19 cellular contexts compared by ENCODE assay signal in genomic region chr22:32828150-32828549, GRCh38. TPM values are rescaled to one million over a fixed set of nuclear protein-coding genes. Genes with fewer than 3 reads are reported as not detected.
DNase-seq lines count a peak whose midpoint lies in the region; ATAC-seq and TF ChIP-seq lines count a peak whose summit lies in the region.
"Had no signal": no experiment of that assay in that cellular context is flagged by ENCODE, and none has a peak within 500 bp of the region (broad histone marks: within the 10 kb centered on the region; RNA-seq: fewer than 3 reads in every experiment).

No MANE protein-coding gene starts in this region.

- 14% methylated on average over 1 of the region's 2 CpGs for WGBS in esophagus muscularis mucosa
- 54 to 77% (median 61%) methylated on average over 2 of the region's 2 CpGs for WGBS in ovary, 3 donors

- H3K36me3 ChIP-seq in left ventricle myocardium inferior (peaks cover 34% of the 10 kb centered on the region), esophagus muscularis mucosa (peaks cover 0 to 50% (median 14%) of the 10 kb centered on the region in 4 donors), parathyroid adenoma (ENCODE audit: control insufficient read depth, insufficient read depth, low read length) (no peaks in the 10 kb centered on the region), ovary (no peaks in the 10 kb centered on the region)

- intact Hi-C loops in left ventricle myocardium inferior (cut with micrococcal nuclease), result no loop called here
- intact Hi-C loops in left ventricle myocardium superior (cut with micrococcal nuclease), result no loop called here
- intact Hi-C loops in esophagus muscularis mucosa (cut with DNase I), result no loop called here
- intact Hi-C loops in ovary (cut with DNase I), result no loop called here

- DNase-seq in left ventricle myocardium inferior (no peak), left ventricle myocardium superior (no peak), esophagus muscularis mucosa (ENCODE audit: extremely low spot score) (no peak), ovary (no peak), HuH-7 (ENCODE audit: low spot score) (no peak), T-helper 1 cell (no peak)
- no peak for DNase-seq in activated CD4-positive, alpha-beta T cell treated with anti-CD3 and anti-CD28 coated beads for 1 hour
- DNase-seq: activated naive CD8-positive, alpha-beta T cell treated with anti-CD3 and anti-CD28 coated beads, Interleukin-2, amount 10 ng/mL, durations not matched to agents 7 days and 5 days; COR-L47; dermis blood vessel endothelial cell; GF-D8; GOT3; NCI-H1105; NCI-H345; OCI-M1; stimulated activated CD4-positive, alpha-beta T cell treated with anti-CD3 and anti-CD28 coated beads, Interleukin-4, amount 100 ng/mL, for 1 hour; SW 1271 had no signal

- H2AFZ ChIP-seq in parathyroid adenoma, result no peak overlapping the region

- no peak overlapping the region for H3K9ac ChIP-seq in parathyroid adenoma

- H3K27me3 ChIP-seq in left ventricle myocardium inferior (ENCODE audit: low read depth) (no peaks in the 10 kb centered on the region), esophagus muscularis mucosa (no peaks in the 10 kb centered on the region), parathyroid adenoma (ENCODE audit: control insufficient read depth, insufficient read depth, low read length) (no peaks in the 10 kb centered on the region), ovary (no peaks in the 10 kb centered on the region)

- H3K9me3 ChIP-seq in left ventricle myocardium inferior (replicated peaks), result no peaks in the 10 kb centered on the region
- no peaks in the 10 kb centered on the region for H3K9me3 ChIP-seq in esophagus muscularis mucosa
- H3K9me3 ChIP-seq in parathyroid adenoma (ENCODE audit: control insufficient read depth, low read length), result no peaks in the 10 kb centered on the region
- no peaks in the 10 kb centered on the region for H3K9me3 ChIP-seq in ovary

- H3K4me3 ChIP-seq in left ventricle myocardium inferior (no peak overlapping the region), esophagus muscularis mucosa (no peak overlapping the region), parathyroid adenoma (ENCODE audit: low read depth, low read length) (no peak overlapping the region), ovary (no peak overlapping the region)

- H3K79me2 ChIP-seq in parathyroid adenoma, result peaks cover 5% of the 10 kb centered on the region

- H3K27ac ChIP-seq in left ventricle myocardium inferior (replicated peaks), result peak overlapping the region; percentile 86
- H3K27ac ChIP-seq in esophagus muscularis mucosa (replicated peaks in 1 of 4), result peak overlapping the region; percentile 73 to 85 (median 82)
- H3K27ac ChIP-seq in parathyroid adenoma, result peak overlapping the region; percentile 12
- no peak overlapping the region for H3K27ac ChIP-seq in ovary

- TF ChIP-seq CTCF in left ventricle myocardium inferior (IDR thresholded peaks at IDR 0.05; ENCODE audit: borderline replicate concordance), result peak; percentile 45
- peak; percentile 27 to 52 (median 32) for TF ChIP-seq CTCF in esophagus muscularis mucosa (IDR thresholded peaks at IDR 0.05)
- TF ChIP-seq CTCF in parathyroid adenoma (IDR thresholded peaks at IDR 0.05), result peak; percentile 11
- TF ChIP-seq CTCF in ovary (IDR thresholded peaks at IDR 0.05), result no peak

- no peak for TF ChIP-seq POLR2A in esophagus muscularis mucosa (IDR thresholded peaks at IDR 0.05; ENCODE audit: low read depth)
- no peak for TF ChIP-seq POLR2A in ovary (IDR thresholded peaks at IDR 0.05)

- no peak for TF ChIP-seq EP300 in esophagus muscularis mucosa (IDR thresholded peaks at IDR 0.05)
- no peak for TF ChIP-seq EP300 in ovary (IDR thresholded peaks at IDR 0.05)

- peaks cover 100% of the 10 kb centered on the region for H3K4me1 ChIP-seq in left ventricle myocardium inferior
- H3K4me1 ChIP-seq in esophagus muscularis mucosa, result peaks cover 98 to 100% (median 100%) of the 10 kb centered on the region in 4 donors
- peaks cover 16% of the 10 kb centered on the region for H3K4me1 ChIP-seq in parathyroid adenoma
- H3K4me1 ChIP-seq in ovary (ENCODE audit: insufficient read depth), result peaks cover 4% of the 10 kb centered on the region

- ATAC-seq in left ventricle myocardium superior, result no peak
- ATAC-seq: activated CD4-positive, CD25-positive, alpha-beta regulatory T cell treated with anti-CD3 and anti-CD28 coated beads, Interleukin-2, amount 50 U/mL, for 24 hours had no signal

- no peak overlapping the region for H3K4me2 ChIP-seq in parathyroid adenoma (ENCODE audit: low read length)

RNA-seq across cellular contexts. Expression of gene TIMP3, which starts 26.6 kb away (rescaled TPM):
- total RNA-seq in left ventricle myocardium inferior, result 250 TPM
- total RNA-seq in left ventricle myocardium superior, result 256 TPM
- total RNA-seq in esophagus muscularis mucosa, result 100 to 1,000 TPM; 566 to 898 (median 683) TPM
- 100 to 1,000 TPM in 4 of 7 donors, 10 to 100 TPM in 3; 48.5 to 212 (median 121) TPM for total RNA-seq in ovary
- polyA plus RNA-seq in ovary, result 100 to 1,000 TPM; 119 to 565 TPM

Comparison
In these comparisons a context has a peak if more than half of its experiments do, and no peak if none do; other contexts are left out.
1. H3K27ac ChIP-seq: peak in left ventricle myocardium inferior (single experiment), esophagus muscularis mucosa (4 of 4) and parathyroid adenoma (single experiment); none in ovary (0 of 2).
2. CTCF ChIP-seq: peak in left ventricle myocardium inferior (single experiment), esophagus muscularis mucosa (3 of 3) and parathyroid adenoma (single experiment); none in ovary (0 of 3).